ENCODE assay signal across 19 cellular contexts in genomic region chr10:4781955-4782354, GRCh38.
"Had no signal": no experiment of that assay in that cellular context is flagged by ENCODE, and none has a peak within 500 bp of the region (broad histone marks: within the 10 kb centered on the region; RNA-seq: fewer than 3 reads in every experiment).

No MANE protein-coding gene starts in this region.

- ATAC-seq: activated T-cell treated with anti-CD3 and anti-CD28 coated beads, Interleukin-2, amount 50 U/mL, for 72 hours; effector memory CD8-positive, alpha-beta T cell; left colon; lower lobe of right lung; natural killer cell; stimulated activated memory B cell treated with anti-CD40 and anti-IgM and Interleukin-4, amounts not matched to agents 10 μg/mL and 1 μg/mL and 100 μg/mL, for 72 hours had no signal

- H3K9me3 ChIP-seq: lower lobe of right lung, ovary, sigmoid colon, spleen had no signal

- DNase-seq: activated CD4-positive, alpha-beta T cell treated with anti-CD3 and anti-CD28 coated beads, Interleukin-2, amount 50 U/mL, for 1 hour; activated CD4-positive, CD25-positive, alpha-beta regulatory T cell treated with anti-CD3 and anti-CD28 coated beads, Interleukin-2, amount 50 U/mL, for 72 hours; activated gamma-delta T cell; activated T-cell treated with anti-CD3 and anti-CD28 coated beads, Interleukin-2, amount 50 U/mL, for 72 hours; effector memory CD8-positive, alpha-beta T cell; erythroblast; immature natural killer cell; left colon; lower lobe of right lung; natural killer cell; ovary; sigmoid colon; spleen; stimulated activated CD4-positive, alpha-beta T cell treated with anti-CD3 and anti-CD28 coated beads, Interleukin-4, amount 100 ng/mL, for 4 hours; SW 1271; T-helper 2 cell had no signal

- H3K36me3 ChIP-seq: cardiac muscle cell, lower lobe of right lung, ovary, sigmoid colon, spleen had no signal

- H3K4me3 ChIP-seq: cardiac muscle cell, lower lobe of right lung, ovary, sigmoid colon, spleen had no signal

- H3K27me3 ChIP-seq: cardiac muscle cell, ovary, sigmoid colon had no signal

- H3K4me1 ChIP-seq: lower lobe of right lung, sigmoid colon, spleen had no signal

- H3K27ac ChIP-seq: cardiac muscle cell, lower lobe of right lung, ovary, sigmoid colon, spleen, VCaP had no signal
